In genomic region chr21:42865361-42866160, GRCh38 we compare ENCODE assay signal across 12 cellular contexts. TPM values are rescaled to one million over a fixed set of nuclear protein-coding genes. Genes with fewer than 3 reads are reported as not detected.
A peak's percentile ranks its signal among the peaks of the same experiment; 100 is the strongest.
DNase-seq lines count a peak whose midpoint lies in the region; ATAC-seq and TF ChIP-seq lines count a peak whose summit lies in the region.
"Had no signal": no experiment of that assay in that cellular context is flagged by ENCODE, and none has a peak within 500 bp of the region (broad histone marks: within the 10 kb centered on the region; RNA-seq: fewer than 3 reads in every experiment).

No MANE protein-coding gene starts in this region.

- intact Hi-C loops in posterior cingulate gyrus (cut with DNase I) = loop anchor here (10.0 kb wide), 1 partner anchor 211 kb away; the partner anchor contains the start of gene PDE9A
- intact Hi-C loops in activated CD4-positive, alpha-beta memory T cell treated with anti-CD3 and anti-CD28 coated beads for 36 hours (cut with micrococcal nuclease) = no loop called here

- H3K9me3 Mint-ChIP-seq in glutamatergic neuron (ENCODE audit: unreplicated experiment) = peaks cover 14% of the 10 kb centered on the region
- no peaks in the 10 kb centered on the region for H3K9me3 Mint-ChIP-seq in activated CD4-positive, alpha-beta memory T cell treated with anti-CD3 and anti-CD28 coated beads for 36 hours
- H3K9me3 Mint-ChIP-seq: activated naive CD4-positive, alpha-beta T cell treated with anti-CD3 and anti-CD28 coated beads for 36 hours; CD8-positive, alpha-beta memory T cell had no signal

- no peak for TF ChIP-seq CTCF in glutamatergic neuron (IDR thresholded peaks at IDR 0.05; ENCODE audit: partially characterized antibody, unreplicated experiment)

- peak overlapping the region; percentile 26 for H3K4me3 Mint-ChIP-seq in glutamatergic neuron (ENCODE audit: unreplicated experiment)
- H3K4me3 Mint-ChIP-seq in activated CD4-positive, alpha-beta memory T cell treated with anti-CD3 and anti-CD28 coated beads for 36 hours = no peak overlapping the region
- H3K4me3 Mint-ChIP-seq: activated naive CD4-positive, alpha-beta T cell treated with anti-CD3 and anti-CD28 coated beads for 36 hours; CD8-positive, alpha-beta memory T cell had no signal

- H3K36me3 Mint-ChIP-seq in glutamatergic neuron (ENCODE audit: unreplicated experiment) = peaks cover 4% of the 10 kb centered on the region
- peaks cover 42% of the 10 kb centered on the region for H3K36me3 Mint-ChIP-seq in activated CD4-positive, alpha-beta memory T cell treated with anti-CD3 and anti-CD28 coated beads for 36 hours

- peaks cover 7% of the 10 kb centered on the region for H3K27me3 Mint-ChIP-seq in glutamatergic neuron (ENCODE audit: unreplicated experiment)
- no peaks in the 10 kb centered on the region for H3K27me3 Mint-ChIP-seq in activated CD4-positive, alpha-beta memory T cell treated with anti-CD3 and anti-CD28 coated beads for 36 hours
- H3K27me3 Mint-ChIP-seq: CD8-positive, alpha-beta memory T cell had no signal

- H3K27ac Mint-ChIP-seq in glutamatergic neuron (ENCODE audit: unreplicated experiment) = peak overlapping the region; percentile 97
- H3K27ac Mint-ChIP-seq in activated CD4-positive, alpha-beta memory T cell treated with anti-CD3 and anti-CD28 coated beads for 36 hours = no peak overlapping the region
- H3K27ac Mint-ChIP-seq: activated naive CD4-positive, alpha-beta T cell treated with anti-CD3 and anti-CD28 coated beads for 36 hours had no signal

- CTCF ChIA-PET in activated CD4-positive, alpha-beta memory T cell treated with anti-CD3 and anti-CD28 coated beads for 36 hours (lab: Charles Lee) = no interaction called here

- H3K4me1 Mint-ChIP-seq in glutamatergic neuron (ENCODE audit: low read depth, unreplicated experiment) = peaks cover 20% of the 10 kb centered on the region
- H3K4me1 Mint-ChIP-seq in activated CD4-positive, alpha-beta memory T cell treated with anti-CD3 and anti-CD28 coated beads for 36 hours (ENCODE audit: low read depth) = peaks cover 12% of the 10 kb centered on the region

- peak; percentile 36 for DNase-seq in DMS 273 treated with DMSO at 0.1 percent for 48 hours (lab: John Stamatoyannopoulos, UW)
- peak; percentile 85 for DNase-seq in NCI-H2196 (lab: John Stamatoyannopoulos, UW; ENCODE audit: unreplicated experiment)
- no peak for DNase-seq in glutamatergic neuron
- DNase-seq in posterior cingulate gyrus = peak in 9 of 10 donors; percentile 28 to 91 (median 39)
- no peak for DNase-seq in NOMO-1 (lab: John Stamatoyannopoulos, UW; ENCODE audit: unreplicated experiment in 2 of 2)
- DNase-seq in activated CD4-positive, alpha-beta memory T cell treated with anti-CD3 and anti-CD28 coated beads for 36 hours = no peak
- DNase-seq in T-helper 2 cell = no peak
- DNase-seq: activated naive CD4-positive, alpha-beta T cell treated with anti-CD3 and anti-CD28 coated beads for 36 hours; CD8-positive, alpha-beta memory T cell; NCI-H2029 treated with DMSO at 0.1 percent for 48 hours; uterus had no signal

- ATAC-seq in HG02840 (IDR thresholded peaks at IDR 0.05; ENCODE audit: low FRiP score, unreplicated experiment) = no peak

- POLR2A ChIA-PET in activated CD4-positive, alpha-beta memory T cell treated with anti-CD3 and anti-CD28 coated beads for 36 hours (lab: Charles Lee) = no interaction called here

RNA-seq across cellular contexts. Expression of gene WDR4, which starts 13.8 kb away (rescaled TPM):
- total RNA-seq in glutamatergic neuron (ENCODE audit: unreplicated experiment) = 15.7 TPM
- 10 to 100 TPM; 39.8 to 39.9 TPM for total RNA-seq in activated CD4-positive, alpha-beta memory T cell treated with anti-CD3 and anti-CD28 coated beads for 36 hours

RNA-seq across cellular contexts. Expression of gene NDUFV3, which starts 27.5 kb away (rescaled TPM):
- 33.9 TPM for total RNA-seq in glutamatergic neuron (ENCODE audit: unreplicated experiment)
- 10 to 100 TPM; 16.1 to 17.3 TPM for total RNA-seq in activated CD4-positive, alpha-beta memory T cell treated with anti-CD3 and anti-CD28 coated beads for 36 hours

RNA-seq across cellular contexts. Expression of gene ERVH48-1, which starts 59.9 kb away (rescaled TPM):
- total RNA-seq in glutamatergic neuron (ENCODE audit: unreplicated experiment) = 0.59 TPM
- under 1 TPM in 1 of 2 experiments, not detected in 1; 0.07 TPM for total RNA-seq in activated CD4-positive, alpha-beta memory T cell treated with anti-CD3 and anti-CD28 coated beads for 36 hours
- total RNA-seq: CD8-positive, alpha-beta memory T cell; uterus had no signal

Comparison
In these comparisons a context has a peak if more than half of its experiments do, and no peak if none do; other contexts are left out.
1. DNase-seq: peak in DMS 273 treated with DMSO at 0.1 percent for 48 hours (single experiment), NCI-H2196 (single experiment) and posterior cingulate gyrus (9 of 10); none in glutamatergic neuron (single experiment), NOMO-1 (0 of 2), activated CD4-positive, alpha-beta memory T cell treated with anti-CD3 and anti-CD28 coated beads for 36 hours (single experiment) and T-helper 2 cell (0 of 5).